8 cellular contexts compared by ENCODE assay signal in genomic region chr6:133693565-133693964, GRCh38.
"Had no signal": no experiment of that assay in that cellular context is flagged by ENCODE, and none has a peak within 500 bp of the region (broad histone marks: within the 10 kb centered on the region; RNA-seq: fewer than 3 reads in every experiment).

No MANE protein-coding gene starts in this region.

- H3K4me3 ChIP-seq: GM12878 had no signal

- ATAC-seq: GM12878 had no signal

- FAIRE-seq: G401.6, GM12878, GM12891, GM12892, GM18507, GM19239 had no signal

- DNase-seq: GDM1, GF-D8 had no signal
